Comparison of ENCODE assay signal across 1 cellular context in the genomic region with DNA sequence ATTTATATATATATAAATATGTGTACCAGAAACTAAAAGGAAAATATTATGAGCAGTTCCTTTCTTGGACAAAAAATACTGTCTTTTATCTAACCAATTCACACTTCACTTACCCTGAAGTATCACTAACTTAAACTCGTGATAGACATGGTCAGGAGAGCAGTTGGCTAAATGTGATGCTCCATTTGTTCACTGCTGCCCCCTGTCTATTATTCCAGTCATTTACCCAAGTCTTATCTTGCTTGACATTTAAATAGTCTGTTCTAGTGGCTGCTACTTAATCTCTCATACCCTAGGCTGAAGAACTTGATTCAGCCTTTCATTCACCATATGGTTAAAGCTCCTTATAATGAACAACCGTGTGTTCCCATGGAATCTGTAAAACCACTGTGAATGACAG.
TF ChIP-seq lines count a peak whose summit lies in the region.

No MANE protein-coding gene starts in this region.

TF ChIP-seq in GM23338, 12 proteins besides CTCF, POLR2A, EP300 and RAD21 (continued from another document):
- TF ChIP-seq EZH2 (IDR thresholded peaks at IDR 0.05; ENCODE audit: low read depth, unreplicated experiment) (no peak), JUNB (IDR thresholded peaks at IDR 0.05; ENCODE audit: unreplicated experiment) (no peak), STAT1 (IDR thresholded peaks at IDR 0.05; ENCODE audit: unreplicated experiment) (no peak), POLR2AphosphoS5 (IDR thresholded peaks at IDR 0.05; ENCODE audit: low read depth) (no peak), EZH2phosphoT487 (IDR thresholded peaks at IDR 0.05; ENCODE audit: unreplicated experiment) (no peak)
